In the genomic region with DNA sequence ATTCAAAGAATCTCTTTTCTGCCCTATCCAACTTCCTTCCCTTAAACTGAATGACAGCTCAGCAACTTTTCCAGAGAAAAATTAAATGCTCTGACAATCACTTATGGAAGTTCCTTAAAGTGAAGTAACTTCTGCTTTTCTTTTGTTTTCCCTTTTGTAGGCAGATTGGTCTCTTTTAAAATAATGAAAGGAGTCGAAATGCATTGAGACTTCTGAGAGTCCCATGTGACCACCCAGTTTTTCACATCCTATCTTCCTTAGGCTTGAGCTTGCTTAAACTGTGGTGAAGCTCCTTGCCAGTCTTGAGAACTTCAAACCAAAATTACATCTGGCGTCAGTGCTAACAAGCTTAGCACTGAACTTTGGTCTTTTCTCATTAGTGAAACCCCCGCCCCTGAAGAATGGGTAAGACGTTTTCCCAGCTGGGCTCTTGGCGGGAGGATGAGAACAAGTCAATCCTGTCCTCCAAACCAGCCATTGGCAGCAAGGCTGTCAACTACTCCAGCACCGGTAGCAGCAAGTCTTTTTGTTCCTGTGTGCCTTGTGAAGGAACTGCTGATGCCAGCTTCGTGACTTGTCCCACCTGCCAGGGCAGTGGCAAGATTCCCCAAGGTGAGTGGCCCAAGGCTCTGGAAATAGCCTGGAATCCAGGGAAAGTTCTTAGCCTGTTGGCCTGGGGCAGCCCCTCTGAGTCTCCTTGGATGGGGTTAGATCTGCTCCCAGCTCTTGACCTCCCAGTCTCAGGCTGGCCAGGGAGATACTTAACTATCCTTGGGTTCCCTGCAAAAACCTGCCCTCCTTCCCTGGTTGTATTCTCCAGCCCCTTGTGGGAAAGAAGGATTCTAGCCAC, we compare ENCODE assay signal across 9 cellular contexts. TPM values are rescaled to one million over a fixed set of nuclear protein-coding genes. Genes with fewer than 3 reads are reported as not detected.
DNase-seq lines count a peak whose midpoint lies in the region; ATAC-seq, FAIRE-seq and TF ChIP-seq lines count a peak whose summit lies in the region.
"Had no signal": no experiment of that assay in that cellular context is flagged by ENCODE, and none has a peak within 500 bp of the region (broad histone marks: within the 10 kb centered on the region; RNA-seq: fewer than 3 reads in every experiment).

No MANE protein-coding gene starts in this region.

- no peak for TF ChIP-seq EP300 in upper lobe of left lung (IDR thresholded peaks at IDR 0.05)

- peak overlapping the region; percentile 76 to 96 for H3K9ac ChIP-seq in kidney (ENCODE audit: low read length in 2 of 2)

- peaks cover 14 to 29% of the 10 kb centered on the region in 2 donors for H3K4me1 ChIP-seq in kidney (ENCODE audit: control insufficient read depth in 1 of 2, insufficient read depth in 1 of 2, low read depth in 1 of 2, low read length in 2 of 2)
- H3K4me1 ChIP-seq in upper lobe of left lung = peaks cover 14 to 24% (median 20%) of the 10 kb centered on the region in 4 donors

- no peak for FAIRE-seq in kidney (lab: Jason Lieb, UNC)

- TF ChIP-seq POLR2A in upper lobe of left lung (IDR thresholded peaks at IDR 0.05) = no peak

- DNase-seq in activated T-cell treated with anti-CD3 and anti-CD28 coated beads, Interleukin-2, amount 50 U/mL, for 72 hours = no peak
- no peak for DNase-seq in activated T-cell treated with anti-CD3 and anti-CD28 coated beads, Interleukin-2, amount 50 U/mL, for 48 hours
- no peak for DNase-seq in activated naive CD4-positive, alpha-beta T cell treated with anti-CD3 and anti-CD28 coated beads, Interleukin-2, amount 50 U/mL, for 72 hours (ENCODE audit: low spot score in 2 of 2)
- DNase-seq in kidney = no peak
- no peak for DNase-seq in upper lobe of left lung
- DNase-seq in posterior cingulate gyrus = no peak
- DNase-seq in effector CD8-positive, alpha-beta T cell (lab: John Stamatoyannopoulos, UW) = no peak

- peak overlapping the region; percentile 93 for H3K27ac Mint-ChIP-seq in activated T-cell treated with anti-CD3 and anti-CD28 coated beads, Interleukin-2, amount 50 U/mL, for 72 hours
- H3K27ac Mint-ChIP-seq in activated naive CD4-positive, alpha-beta T cell treated with anti-CD3 and anti-CD28 coated beads, Interleukin-2, amount 50 U/mL, for 72 hours = peak overlapping the region; percentile 91 to 97

- ATAC-seq in activated T-cell treated with anti-CD3 and anti-CD28 coated beads, Interleukin-2, amount 50 U/mL, for 72 hours (replicated peaks in 1 of 2) = no peak
- no peak for ATAC-seq in activated naive CD4-positive, alpha-beta T cell treated with anti-CD3 and anti-CD28 coated beads, Interleukin-2, amount 50 U/mL, for 72 hours
- peak in 1 of 2 donors; percentile 43 for ATAC-seq in upper lobe of left lung (ENCODE audit: low FRiP score in 2 of 2)
- ATAC-seq in GM18861 (IDR thresholded peaks at IDR 0.05; ENCODE audit: unreplicated experiment) = no peak

- no peaks in the 10 kb centered on the region for H3K9me3 ChIP-seq in kidney (ENCODE audit: control insufficient read depth in 1 of 2, low read length in 2 of 2)
- H3K9me3 ChIP-seq in upper lobe of left lung = no peaks in the 10 kb centered on the region

- H3K4me3 ChIP-seq in kidney (ENCODE audit: low read length in 2 of 2) = peak overlapping the region; percentile 88 to 92
- peak overlapping the region; percentile 61 to 73 (median 67) for H3K4me3 ChIP-seq in upper lobe of left lung

- H3K4me3 Mint-ChIP-seq in activated T-cell treated with anti-CD3 and anti-CD28 coated beads, Interleukin-2, amount 50 U/mL, for 72 hours = peak overlapping the region; percentile 92 to 98

- no peaks in the 10 kb centered on the region for H3K9me3 Mint-ChIP-seq in activated T-cell treated with anti-CD3 and anti-CD28 coated beads, Interleukin-2, amount 50 U/mL, for 72 hours
- no peaks in the 10 kb centered on the region for H3K9me3 Mint-ChIP-seq in activated naive CD4-positive, alpha-beta T cell treated with anti-CD3 and anti-CD28 coated beads, Interleukin-2, amount 50 U/mL, for 72 hours

- H3K36me3 ChIP-seq in kidney (ENCODE audit: control insufficient read depth in 1 of 2, insufficient read depth in 2 of 2, low read length in 2 of 2) (peaks cover 13 to 30% of the 10 kb centered on the region in 2 donors), upper lobe of left lung (peaks cover 9 to 51% (median 30%) of the 10 kb centered on the region in 4 donors)

- H3K27ac ChIP-seq in kidney (ENCODE audit: low read depth in 2 of 2, low read length in 2 of 2) (peak overlapping the region; percentile 80 to 89), upper lobe of left lung (peak overlapping the region in 3 of 4 donors; percentile 89 to 94 (median 92))

- H3K36me3 Mint-ChIP-seq in activated T-cell treated with anti-CD3 and anti-CD28 coated beads, Interleukin-2, amount 50 U/mL, for 72 hours (ENCODE audit: insufficient read depth in 2 of 2) = peaks cover 6 to 22% of the 10 kb centered on the region in 2 donors
- H3K36me3 Mint-ChIP-seq in activated naive CD4-positive, alpha-beta T cell treated with anti-CD3 and anti-CD28 coated beads, Interleukin-2, amount 50 U/mL, for 72 hours = peaks cover 19% of the 10 kb centered on the region in 2 donors

- TF ChIP-seq CTCF in kidney (IDR thresholded peaks at IDR 0.05; ENCODE audit: borderline replicate concordance, extremely low read depth, insufficient read depth) (no peak), upper lobe of left lung (IDR thresholded peaks at IDR 0.05) (no peak)

- peaks cover 56% of the 10 kb centered on the region for H3K4me1 Mint-ChIP-seq in activated T-cell treated with anti-CD3 and anti-CD28 coated beads, Interleukin-2, amount 50 U/mL, for 72 hours (ENCODE audit: low read depth)

- intact Hi-C loops in kidney (cut with DNase I) (no loop called here), posterior cingulate gyrus (cut with DNase I) (no loop called here)

- H3K27me3 ChIP-seq in upper lobe of left lung = no peaks in the 10 kb centered on the region

- H3K27me3 Mint-ChIP-seq in activated T-cell treated with anti-CD3 and anti-CD28 coated beads, Interleukin-2, amount 50 U/mL, for 72 hours (ENCODE audit: low read depth) = no peaks in the 10 kb centered on the region

- 53 to 68% methylated on average over 6 to 7 of the region's 7 CpGs for WGBS in upper lobe of left lung, 2 donors

RNA-seq across cellular contexts. Expression of gene TMEM106A, which starts 1.2 kb away (rescaled TPM):
- 10 to 100 TPM; 11.7 to 21.6 TPM for total RNA-seq in activated T-cell treated with anti-CD3 and anti-CD28 coated beads, Interleukin-2, amount 50 U/mL, for 72 hours
- 10 to 100 TPM; 11.9 to 17.0 TPM for total RNA-seq in activated naive CD4-positive, alpha-beta T cell treated with anti-CD3 and anti-CD28 coated beads, Interleukin-2, amount 50 U/mL, for 72 hours
- total RNA-seq in kidney (18.1 TPM), upper lobe of left lung (10 to 100 TPM in 4 of 6 donors, 1 to 10 TPM in 2; 5.8 to 68.1 (median 16.9) TPM)
- 15.7 TPM for polyA plus RNA-seq in kidney (ENCODE audit: insufficient read depth, low read depth, low replicate concordance)

RNA-seq across cellular contexts. Expression of gene CCDC200, which starts 15.6 kb away (rescaled TPM):
- under 1 TPM in 1 of 2 donors, not detected in 1; 0.74 TPM for total RNA-seq in activated T-cell treated with anti-CD3 and anti-CD28 coated beads, Interleukin-2, amount 50 U/mL, for 72 hours
- under 1 TPM in 1 of 2 donors, not detected in 1; 0.48 TPM for total RNA-seq in activated naive CD4-positive, alpha-beta T cell treated with anti-CD3 and anti-CD28 coated beads, Interleukin-2, amount 50 U/mL, for 72 hours
- total RNA-seq in kidney (not detected), upper lobe of left lung (1 to 10 TPM in 1 of 6 donors, not detected in 5; 8.4 TPM)
- polyA plus RNA-seq in kidney (ENCODE audit: insufficient read depth, low read depth, low replicate concordance) = not detected

RNA-seq across cellular contexts. Expression of gene RNU2-1, which starts 20.9 kb away (rescaled TPM):
- total RNA-seq in activated T-cell treated with anti-CD3 and anti-CD28 coated beads, Interleukin-2, amount 50 U/mL, for 72 hours = 1,000 to 10,000 TPM; 4,759 to 5,082 TPM
- total RNA-seq in activated naive CD4-positive, alpha-beta T cell treated with anti-CD3 and anti-CD28 coated beads, Interleukin-2, amount 50 U/mL, for 72 hours = 1,000 to 10,000 TPM; 5,470 to 5,569 TPM
- total RNA-seq in kidney = 9,871 TPM
- not detected for polyA plus RNA-seq in kidney (ENCODE audit: insufficient read depth, low read depth, low replicate concordance)
- total RNA-seq in upper lobe of left lung = 1,000 to 10,000 TPM in 2 of 6 donors, not detected in 4; 5,003 to 8,653 TPM
- polyA plus RNA-seq: adipose tissue had no signal

RNA-seq across cellular contexts. Expression of gene NBR1, which starts 41.9 kb away (rescaled TPM):
- total RNA-seq in activated T-cell treated with anti-CD3 and anti-CD28 coated beads, Interleukin-2, amount 50 U/mL, for 72 hours = 10 to 100 TPM; 86.3 to 92.1 TPM
- 10 to 100 TPM; 56.7 to 89.2 TPM for total RNA-seq in activated naive CD4-positive, alpha-beta T cell treated with anti-CD3 and anti-CD28 coated beads, Interleukin-2, amount 50 U/mL, for 72 hours
- 88.9 TPM for total RNA-seq in kidney
- 50.4 TPM for polyA plus RNA-seq in kidney (ENCODE audit: insufficient read depth, low read depth, low replicate concordance)
- total RNA-seq in upper lobe of left lung = 10 to 100 TPM; 52.4 to 95.5 (median 76.5) TPM
